In genomic region chr7:44607141-44608068, GRCh38 we compare ENCODE assay signal across 8 cellular contexts. TPM values are rescaled to one million over a fixed set of nuclear protein-coding genes. Genes with fewer than 3 reads are reported as not detected.
DNase-seq lines count a peak whose midpoint lies in the region; ATAC-seq, FAIRE-seq and TF ChIP-seq lines count a peak whose summit lies in the region.

No MANE protein-coding gene starts in this region.

- H3K4me1 ChIP-seq in esophagus (ENCODE audit: control insufficient read depth in 2 of 2, insufficient read depth in 2 of 2, low read length in 1 of 2) (no peaks in the 10 kb centered on the region), prostate gland (replicated peaks) (no peaks in the 10 kb centered on the region)

- no peaks in the 10 kb centered on the region for H3K36me3 ChIP-seq in GM06990 (ENCODE audit: control insufficient read depth, insufficient read depth, low read length)
- H3K36me3 ChIP-seq in esophagus (ENCODE audit: control insufficient read depth in 2 of 2, insufficient read depth in 2 of 2, low read length in 1 of 2) = no peaks in the 10 kb centered on the region
- no peaks in the 10 kb centered on the region for H3K36me3 ChIP-seq in prostate gland

- H3K4me3 ChIP-seq in GM06990 (replicated peaks; ENCODE audit: low read depth, low read length) (peak overlapping the region; percentile 99), esophagus (ENCODE audit: low read depth in 1 of 2, low read length in 2 of 2) (peak overlapping the region; percentile 70 to 89), prostate gland (peak overlapping the region; percentile 60 to 87)

- WGBS in esophagus, 2 donors = 45 to 47% methylated on average over 35 of the region's 35 CpGs
- WGBS in prostate gland = 45% methylated on average over 35 of the region's 35 CpGs

- H3K9me3 ChIP-seq in esophagus (ENCODE audit: control insufficient read depth in 2 of 2, insufficient read depth in 1 of 2, low read depth in 1 of 2, low read length in 1 of 2) (no peaks in the 10 kb centered on the region), prostate gland (no peaks in the 10 kb centered on the region)

- no peak for FAIRE-seq in H54 (lab: Jason Lieb, UNC)

- TF ChIP-seq POLR2A in prostate gland (IDR thresholded peaks at IDR 0.05) = no peak
- no peak for TF ChIP-seq POLR2A in H54 (IDR thresholded peaks at IDR 0.05; ENCODE audit: low read depth, low read length)

- H3K27me3 ChIP-seq in GM06990 (replicated peaks; ENCODE audit: control insufficient read depth, insufficient read depth, low read length) (no peaks in the 10 kb centered on the region), esophagus (ENCODE audit: control insufficient read depth in 1 of 2, insufficient read depth in 2 of 2, low read length in 2 of 2) (no peaks in the 10 kb centered on the region), prostate gland (replicated peaks; ENCODE audit: insufficient read depth) (no peaks in the 10 kb centered on the region)

- TF ChIP-seq CTCF in GM06990 (IDR thresholded peaks at IDR 0.05; ENCODE audit: insufficient read depth, low read length, poor library complexity, severe bottlenecking) (no peak), prostate gland (IDR thresholded peaks at IDR 0.05) (no peak)

- DNase-seq in GM06990 (ENCODE audit: extremely low read depth, insufficient read length) (no peak), OCI-M1 (lab: John Stamatoyannopoulos, UW) (peak; percentile 26), prostate gland (ENCODE audit: low spot score) (no peak), amniotic stem cell (lab: John Stamatoyannopoulos, UW) (no peak), SKM-1 (lab: John Stamatoyannopoulos, UW; ENCODE audit: unreplicated experiment) (no peak), H54 (ENCODE audit: insufficient read length, low spot score) (no peak)

- intact Hi-C loops in prostate gland (cut with DNase I) = loop anchor here (1.0 to 10.0 kb wide), 6 partner anchors 25 to 377 kb away; partner anchors contain the start of genes H2AZ2, PPIA, PURB and TMED4

- H3K27ac ChIP-seq in esophagus (ENCODE audit: low read depth in 2 of 2, low read length in 1 of 2) = peak overlapping the region; percentile 91 to 99
- peak overlapping the region; percentile 94 to 99 for H3K27ac ChIP-seq in prostate gland

- no peak for ATAC-seq in HG03571 (IDR thresholded peaks at IDR 0.05; ENCODE audit: unreplicated experiment)

RNA-seq across cellular contexts. Expression of gene OGDH, which starts 1.0 kb away (rescaled TPM):
- 10 to 100 TPM; 25.8 to 43.0 TPM for polyA plus RNA-seq in esophagus
- total RNA-seq in prostate gland = 10 to 100 TPM; 70.4 to 96.9 TPM

RNA-seq across cellular contexts. Expression of gene TMED4, which starts 25.4 kb away (rescaled TPM):
- 10 to 100 TPM; 24.3 to 26.4 TPM for polyA plus RNA-seq in esophagus
- 100 to 1,000 TPM; 227 to 243 TPM for total RNA-seq in prostate gland

RNA-seq across cellular contexts. Expression of gene DDX56, which starts 33.7 kb away (rescaled TPM):
- polyA plus RNA-seq in esophagus = 10 to 100 TPM; 50.1 to 84.0 TPM
- 10 to 100 TPM; 52.9 to 60.6 TPM for total RNA-seq in prostate gland
